In the genomic region with DNA sequence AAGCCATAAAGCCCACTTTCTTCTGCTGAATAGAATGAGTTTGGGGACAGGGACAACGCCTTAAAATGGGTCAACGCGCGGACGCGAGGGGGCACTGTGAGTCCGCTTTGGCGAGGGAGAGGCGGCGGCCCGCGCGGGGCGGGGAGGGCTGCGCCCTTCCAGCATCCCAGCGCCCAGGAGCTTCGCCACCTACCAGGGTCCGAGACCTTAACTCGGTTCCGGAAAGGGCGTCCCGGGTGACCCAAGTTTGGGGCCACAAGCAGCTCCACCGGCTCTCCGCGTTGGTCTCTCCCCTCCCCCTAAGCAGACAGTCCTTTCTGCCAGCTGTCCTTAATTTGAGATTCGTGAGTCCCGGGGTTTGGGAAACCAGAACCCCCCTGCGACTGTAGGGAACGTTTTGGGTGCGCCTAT, we compare ENCODE assay signal across 1 cellular context.
TF ChIP-seq lines count a peak whose summit lies in the region.

No MANE protein-coding gene starts in this region.

TF ChIP-seq in endothelial cell of umbilical vein, 7 proteins besides CTCF, POLR2A, EP300 and RAD21 (continued from another document):
- TF ChIP-seq JUN (IDR thresholded peaks at IDR 0.05; ENCODE audit: borderline replicate concordance, insufficient read depth, insufficient read length, low read depth) (no peak), MYC (IDR thresholded peaks at IDR 0.05; ENCODE audit: low read depth, low read length) (no peak)
